In the genomic region with DNA sequence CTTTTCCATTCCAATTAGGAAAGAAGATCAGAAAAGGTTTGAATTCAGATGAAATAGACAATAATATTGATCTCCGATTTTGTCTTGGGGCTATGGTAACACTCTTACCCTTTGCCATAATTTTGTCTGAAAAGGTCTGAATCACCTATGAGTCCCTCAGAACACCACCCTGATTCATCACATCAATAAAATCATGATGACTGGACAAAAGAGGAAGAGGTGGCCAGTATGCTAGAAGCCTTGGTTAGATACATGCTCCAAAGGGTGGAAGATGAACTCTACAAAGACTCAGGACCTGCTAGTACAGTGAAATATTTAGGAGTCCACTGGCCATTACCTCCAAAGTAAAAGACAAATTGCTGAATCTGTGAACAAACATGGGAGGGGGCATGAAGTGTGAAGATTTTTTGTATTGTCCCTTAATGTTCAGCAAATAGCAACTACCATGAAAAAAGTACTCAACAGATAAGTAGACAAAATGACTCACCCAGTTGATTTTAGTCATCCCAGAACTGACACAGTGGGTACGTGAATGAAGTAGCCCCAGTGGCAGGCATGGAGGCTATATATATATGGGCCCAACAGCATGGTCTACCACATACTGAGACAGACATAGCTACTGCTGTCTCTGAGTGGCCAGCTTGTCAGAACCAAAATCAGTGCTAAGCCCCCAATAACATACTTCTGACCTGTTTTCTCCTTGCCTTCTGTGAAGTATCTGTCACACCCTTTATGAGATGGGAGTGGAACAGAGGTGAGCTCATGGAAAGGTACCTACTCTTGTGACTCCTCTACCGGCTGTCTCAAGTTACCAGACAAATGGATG, we compare ENCODE assay signal across 8 cellular contexts. TPM values are rescaled to one million over a fixed set of nuclear protein-coding genes. Genes with fewer than 3 reads are reported as not detected.
A peak's percentile ranks its signal among the peaks of the same experiment; 100 is the strongest.
DNase-seq lines count a peak whose midpoint lies in the region; ATAC-seq and TF ChIP-seq lines count a peak whose summit lies in the region.

No MANE protein-coding gene starts in this region.

- H3K36me3 ChIP-seq in H7 (replicated peaks; ENCODE audit: control insufficient read depth, insufficient read depth, low read length): no peaks in the 10 kb centered on the region

- no peak overlapping the region for H3K4me3 ChIP-seq in H7 (ENCODE audit: insufficient read depth, low read depth, low read length)

- no peaks in the 10 kb centered on the region for H3K9me3 Mint-ChIP-seq in activated naive CD4-positive, alpha-beta T cell treated with anti-CD3 and anti-CD28 coated beads, Interleukin-2, amount 50 U/mL, for 24 hours
- no peaks in the 10 kb centered on the region for H3K9me3 Mint-ChIP-seq in WTC11

- peaks cover 8% of the 10 kb centered on the region for H3K36me3 Mint-ChIP-seq in activated naive CD4-positive, alpha-beta T cell treated with anti-CD3 and anti-CD28 coated beads, Interleukin-2, amount 50 U/mL, for 24 hours
- no peaks in the 10 kb centered on the region for H3K36me3 Mint-ChIP-seq in WTC11

- in situ Hi-C loops in ACHN (cut with HindIII; ENCODE audit: low pct_ligation_motif_present, low pct_unique_long_range_greater_than_20kb, low sequenced_read_pairs): no loop called here

- no peaks in the 10 kb centered on the region for H3K27me3 Mint-ChIP-seq in activated naive CD4-positive, alpha-beta T cell treated with anti-CD3 and anti-CD28 coated beads, Interleukin-2, amount 50 U/mL, for 24 hours
- no peaks in the 10 kb centered on the region for H3K27me3 Mint-ChIP-seq in WTC11 (ENCODE audit: low read depth)

- H3K27ac Mint-ChIP-seq in activated naive CD4-positive, alpha-beta T cell treated with anti-CD3 and anti-CD28 coated beads, Interleukin-2, amount 50 U/mL, for 24 hours: peak overlapping the region; percentile 98
- no peak overlapping the region for H3K27ac Mint-ChIP-seq in WTC11

- no peaks in the 10 kb centered on the region for H3K27me3 ChIP-seq in H7 (ENCODE audit: control insufficient read depth, insufficient read depth, low read length)

- CTCF ChIA-PET in WTC11 (lab: Charles Lee): interaction anchor here (0.6 kb wide), 1 partner anchor 116 kb away, joined by 4 read pairs; no protein-coding TSS in a partner anchor

- ATAC-seq in GM21360 (IDR thresholded peaks at IDR 0.05; ENCODE audit: unreplicated experiment) (peak; percentile 95), HG03469 (IDR thresholded peaks at IDR 0.05; ENCODE audit: unreplicated experiment) (peak; percentile 95), WTC11 (no peak)

- peaks cover 40% of the 10 kb centered on the region for H3K4me1 Mint-ChIP-seq in activated naive CD4-positive, alpha-beta T cell treated with anti-CD3 and anti-CD28 coated beads, Interleukin-2, amount 50 U/mL, for 24 hours
- peaks cover 10% of the 10 kb centered on the region for H3K4me1 Mint-ChIP-seq in WTC11

- peak overlapping the region; percentile 70 for H3K4me3 Mint-ChIP-seq in activated naive CD4-positive, alpha-beta T cell treated with anti-CD3 and anti-CD28 coated beads, Interleukin-2, amount 50 U/mL, for 24 hours
- no peak overlapping the region for H3K4me3 Mint-ChIP-seq in WTC11

- POLR2A ChIA-PET in WTC11 (lab: Charles Lee): no interaction called here

- no peak for TF ChIP-seq CTCF in WTC11 (IDR thresholded peaks at IDR 0.05)

- peak; percentile 74 for DNase-seq in ACHN
- DNase-seq in DMS 273 (lab: John Stamatoyannopoulos, UW; ENCODE audit: unreplicated experiment): no peak
- DNase-seq in WTC11 (ENCODE audit: low spot score): no peak
- DNase-seq in anterior cingulate cortex (lab: John Stamatoyannopoulos, UW): no peak
- no peak for DNase-seq in H7

TF ChIP-seq in WTC11, 78 proteins besides CTCF, POLR2A, EP300 and RAD21:
- TF ChIP-seq, protein P1, sequence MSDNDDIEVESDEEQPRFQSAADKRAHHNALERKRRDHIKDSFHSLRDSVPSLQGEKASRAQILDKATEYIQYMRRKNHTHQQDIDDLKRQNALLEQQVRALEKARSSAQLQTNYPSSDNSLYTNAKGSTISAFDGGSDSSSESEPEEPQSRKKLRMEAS (CRISPR knock-in tag; IDR thresholded peaks at IDR 0.05): no peak
- TF ChIP-seq RORB (CRISPR knock-in tag; IDR thresholded peaks at IDR 0.05): no peak
- TF ChIP-seq, protein P2, sequence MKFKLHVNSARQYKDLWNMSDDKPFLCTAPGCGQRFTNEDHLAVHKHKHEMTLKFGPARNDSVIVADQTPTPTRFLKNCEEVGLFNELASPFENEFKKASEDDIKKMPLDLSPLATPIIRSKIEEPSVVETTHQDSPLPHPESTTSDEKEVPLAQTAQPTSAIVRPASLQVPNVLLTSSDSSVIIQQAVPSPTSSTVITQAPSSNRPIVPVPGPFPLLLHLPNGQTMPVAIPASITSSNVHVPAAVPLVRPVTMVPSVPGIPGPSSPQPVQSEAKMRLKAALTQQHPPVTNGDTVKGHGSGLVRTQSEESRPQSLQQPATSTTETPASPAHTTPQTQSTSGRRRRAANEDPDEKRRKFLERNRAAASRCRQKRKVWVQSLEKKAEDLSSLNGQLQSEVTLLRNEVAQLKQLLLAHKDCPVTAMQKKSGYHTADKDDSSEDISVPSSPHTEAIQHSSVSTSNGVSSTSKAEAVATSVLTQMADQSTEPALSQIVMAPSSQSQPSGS (CRISPR knock-in tag; IDR thresholded peaks at IDR 0.05; ENCODE audit: borderline replicate concordance, low read depth): no peak
- no peak for TF ChIP-seq ZNF263 (CRISPR knock-in tag; IDR thresholded peaks at IDR 0.05; ENCODE audit: low read depth)
- TF ChIP-seq ZNF396 (CRISPR knock-in tag; IDR thresholded peaks at IDR 0.05; ENCODE audit: borderline replicate concordance): no peak
- TF ChIP-seq, protein P3, sequence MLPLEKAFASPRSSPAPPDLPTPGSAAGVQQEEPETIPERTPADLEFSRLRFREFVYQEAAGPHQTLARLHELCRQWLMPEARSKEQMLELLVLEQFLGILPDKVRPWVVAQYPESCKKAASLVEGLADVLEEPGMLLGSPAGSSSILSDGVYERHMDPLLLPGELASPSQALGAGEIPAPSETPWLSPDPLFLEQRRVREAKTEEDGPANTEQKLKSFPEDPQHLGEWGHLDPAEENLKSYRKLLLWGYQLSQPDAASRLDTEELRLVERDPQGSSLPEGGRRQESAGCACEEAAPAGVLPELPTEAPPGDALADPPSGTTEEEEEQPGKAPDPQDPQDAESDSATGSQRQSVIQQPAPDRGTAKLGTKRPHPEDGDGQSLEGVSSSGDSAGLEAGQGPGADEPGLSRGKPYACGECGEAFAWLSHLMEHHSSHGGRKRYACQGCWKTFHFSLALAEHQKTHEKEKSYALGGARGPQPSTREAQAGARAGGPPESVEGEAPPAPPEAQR (CRISPR knock-in tag; IDR thresholded peaks at IDR 0.05): no peak
- no peak for TF ChIP-seq NFYB (CRISPR knock-in tag; conservative IDR thresholded peaks at IDR 0.05; ENCODE audit: low read depth)
- no peak for TF ChIP-seq EMX1 (CRISPR knock-in tag; IDR thresholded peaks at IDR 0.05)
- TF ChIP-seq, protein P4, sequence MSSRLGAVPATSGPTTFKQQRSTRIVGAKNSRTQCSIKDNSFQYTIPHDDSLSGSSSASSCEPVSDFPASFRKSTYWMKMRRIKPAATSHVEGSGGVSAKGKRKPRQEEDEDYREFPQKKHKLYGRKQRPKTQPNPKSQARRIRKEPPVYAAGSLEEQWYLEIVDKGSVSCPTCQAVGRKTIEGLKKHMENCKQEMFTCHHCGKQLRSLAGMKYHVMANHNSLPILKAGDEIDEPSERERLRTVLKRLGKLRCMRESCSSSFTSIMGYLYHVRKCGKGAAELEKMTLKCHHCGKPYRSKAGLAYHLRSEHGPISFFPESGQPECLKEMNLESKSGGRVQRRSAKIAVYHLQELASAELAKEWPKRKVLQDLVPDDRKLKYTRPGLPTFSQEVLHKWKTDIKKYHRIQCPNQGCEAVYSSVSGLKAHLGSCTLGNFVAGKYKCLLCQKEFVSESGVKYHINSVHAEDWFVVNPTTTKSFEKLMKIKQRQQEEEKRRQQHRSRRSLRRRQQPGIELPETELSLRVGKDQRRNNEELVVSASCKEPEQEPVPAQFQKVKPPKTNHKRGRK (CRISPR knock-in tag; IDR thresholded peaks at IDR 0.05; ENCODE audit: borderline replicate concordance): no peak
- TF ChIP-seq, protein P5, sequence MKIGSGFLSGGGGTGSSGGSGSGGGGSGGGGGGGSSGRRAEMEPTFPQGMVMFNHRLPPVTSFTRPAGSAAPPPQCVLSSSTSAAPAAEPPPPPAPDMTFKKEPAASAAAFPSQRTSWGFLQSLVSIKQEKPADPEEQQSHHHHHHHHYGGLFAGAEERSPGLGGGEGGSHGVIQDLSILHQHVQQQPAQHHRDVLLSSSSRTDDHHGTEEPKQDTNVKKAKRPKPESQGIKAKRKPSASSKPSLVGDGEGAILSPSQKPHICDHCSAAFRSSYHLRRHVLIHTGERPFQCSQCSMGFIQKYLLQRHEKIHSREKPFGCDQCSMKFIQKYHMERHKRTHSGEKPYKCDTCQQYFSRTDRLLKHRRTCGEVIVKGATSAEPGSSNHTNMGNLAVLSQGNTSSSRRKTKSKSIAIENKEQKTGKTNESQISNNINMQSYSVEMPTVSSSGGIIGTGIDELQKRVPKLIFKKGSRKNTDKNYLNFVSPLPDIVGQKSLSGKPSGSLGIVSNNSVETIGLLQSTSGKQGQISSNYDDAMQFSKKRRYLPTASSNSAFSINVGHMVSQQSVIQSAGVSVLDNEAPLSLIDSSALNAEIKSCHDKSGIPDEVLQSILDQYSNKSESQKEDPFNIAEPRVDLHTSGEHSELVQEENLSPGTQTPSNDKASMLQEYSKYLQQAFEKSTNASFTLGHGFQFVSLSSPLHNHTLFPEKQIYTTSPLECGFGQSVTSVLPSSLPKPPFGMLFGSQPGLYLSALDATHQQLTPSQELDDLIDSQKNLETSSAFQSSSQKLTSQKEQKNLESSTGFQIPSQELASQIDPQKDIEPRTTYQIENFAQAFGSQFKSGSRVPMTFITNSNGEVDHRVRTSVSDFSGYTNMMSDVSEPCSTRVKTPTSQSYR (CRISPR knock-in tag; IDR thresholded peaks at IDR 0.05): no peak
- TF ChIP-seq GTF2I (CRISPR knock-in tag; conservative IDR thresholded peaks at IDR 0.05): no peak
- TF ChIP-seq, protein P6, sequence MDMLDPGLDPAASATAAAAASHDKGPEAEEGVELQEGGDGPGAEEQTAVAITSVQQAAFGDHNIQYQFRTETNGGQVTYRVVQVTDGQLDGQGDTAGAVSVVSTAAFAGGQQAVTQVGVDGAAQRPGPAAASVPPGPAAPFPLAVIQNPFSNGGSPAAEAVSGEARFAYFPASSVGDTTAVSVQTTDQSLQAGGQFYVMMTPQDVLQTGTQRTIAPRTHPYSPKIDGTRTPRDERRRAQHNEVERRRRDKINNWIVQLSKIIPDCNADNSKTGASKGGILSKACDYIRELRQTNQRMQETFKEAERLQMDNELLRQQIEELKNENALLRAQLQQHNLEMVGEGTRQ (CRISPR knock-in tag; IDR thresholded peaks at IDR 0.05): no peak
- TF ChIP-seq RELA (CRISPR knock-in tag; IDR thresholded peaks at IDR 0.05; ENCODE audit: borderline replicate concordance): no peak
- TF ChIP-seq CBFB (CRISPR knock-in tag; IDR thresholded peaks at IDR 0.05; ENCODE audit: low read depth): no peak

RNA-seq across cellular contexts. Expression of a gene that starts 36.5 kb away (rescaled TPM):
- 102 to 115 TPM (median 102 TPM) in 3 replicates for total RNA-seq in WTC11 (2021)
- total RNA-seq in H7 (2014; rRNA removed; shearing (Covaris generic)): 94.0 and 99.7 TPM in 2 replicates
